Comparison of ENCODE assay signal across 10 cellular contexts in genomic region chr12:2641209-2641608, GRCh38.
DNase-seq lines count a peak whose midpoint lies in the region; ATAC-seq, FAIRE-seq and TF ChIP-seq lines count a peak whose summit lies in the region.
"Had no signal": no experiment of that assay in that cellular context is flagged by ENCODE, and none has a peak within 500 bp of the region (broad histone marks: within the 10 kb centered on the region; RNA-seq: fewer than 3 reads in every experiment).

No MANE protein-coding gene starts in this region.

- H3K4me3 ChIP-seq in AG10803 (ENCODE audit: low read length) (no peak overlapping the region), HUES64 (ENCODE audit: low read length) (no peak overlapping the region), liver (ENCODE audit: low read depth in 1 of 3, low read length in 3 of 3) (no peak overlapping the region)

- H3K4me1 ChIP-seq in HUES64 (ENCODE audit: insufficient read depth, low read length) = peaks cover 8% of the 10 kb centered on the region
- H3K4me1 ChIP-seq in liver (ENCODE audit: control insufficient read depth in 4 of 4, insufficient read depth in 4 of 4, low read length in 3 of 4) = no peaks in the 10 kb centered on the region

- peaks cover 25% of the 10 kb centered on the region for H3K4me1 Mint-ChIP-seq in brain

- ATAC-seq in HG03378 (IDR thresholded peaks at IDR 0.05; ENCODE audit: unreplicated experiment) (no peak), GM19328 (IDR thresholded peaks at IDR 0.05; ENCODE audit: unreplicated experiment) (no peak)

- H3K9me3 ChIP-seq in HUES64 (ENCODE audit: insufficient read depth, low read depth, low read length) (no peaks in the 10 kb centered on the region), liver (ENCODE audit: control insufficient read depth in 4 of 4, low read length in 3 of 4) (no peaks in the 10 kb centered on the region)

- FAIRE-seq in GM12891 (lab: Jason Lieb, UNC) = no peak

- H3K4me3 Mint-ChIP-seq in brain = no peak overlapping the region

- H3K27me3 ChIP-seq in HUES64 (ENCODE audit: insufficient read depth, low read length) (no peaks in the 10 kb centered on the region), liver (ENCODE audit: control insufficient read depth in 4 of 4, insufficient read depth in 4 of 4, low read length in 3 of 4) (peaks cover 0 to 2% (median 0%) of the 10 kb centered on the region in 4 donors)

- WGBS in HUES64 = 56% methylated on average over 6 of the region's 6 CpGs
- WGBS in liver = 58% methylated on average over 6 of the region's 6 CpGs

- H3K27ac ChIP-seq in HUES64 (ENCODE audit: low read depth, low read length) (peak overlapping the region; percentile 5; the same call in 1 of the 2 replicates), liver (ENCODE audit: low read depth in 1 of 2, low read length in 2 of 2) (no peak overlapping the region)

- peak overlapping the region in 4 of 5 experiments; percentile 70 to 94 (median 78) for H3K27ac Mint-ChIP-seq in brain

- peak; percentile 28 for TF ChIP-seq CTCF in AG10803 (conservative IDR thresholded peaks at IDR 0.05; ENCODE audit: low read length)
- TF ChIP-seq CTCF in brain (conservative IDR thresholded peaks at IDR 0.05) = peak in 1 of 2 experiments; percentile 33
- TF ChIP-seq CTCF in liver (IDR thresholded peaks at IDR 0.05; ENCODE audit: low read depth, low read length, missing input control) = no peak

- DNase-seq in AG10803 (ENCODE audit: low read depth) (peak; percentile 25), Kasumi-1 (lab: John Stamatoyannopoulos, UW) (no peak), GM12891 (ENCODE audit: insufficient read length, low spot score) (no peak)
- DNase-seq: cerebellar nuclear complex, NCI-H2107 had no signal

- no peak for TF ChIP-seq RAD21 in liver (IDR thresholded peaks at IDR 0.05)

- H3K36me3 ChIP-seq in HUES64 (ENCODE audit: insufficient read depth, low read length) = no peaks in the 10 kb centered on the region
- H3K36me3 ChIP-seq in liver (ENCODE audit: control insufficient read depth in 4 of 4, insufficient read depth in 3 of 4, low read depth in 1 of 4, low read length in 3 of 4) = no peaks in the 10 kb centered on the region

- H3K27me3 Mint-ChIP-seq in brain = peaks cover 9% of the 10 kb centered on the region

- H3K9ac ChIP-seq in HUES64 (ENCODE audit: low read depth, low read length) = no peak overlapping the region
- no peak overlapping the region for H3K9ac ChIP-seq in liver (ENCODE audit: low read depth in 1 of 2, low read length in 2 of 2)

- H3K9me3 Mint-ChIP-seq in brain = no peaks in the 10 kb centered on the region

- TF ChIP-seq POLR2A in GM12891 (IDR thresholded peaks at IDR 0.05; ENCODE audit: low read depth, low read length) = no peak

- H3K36me3 Mint-ChIP-seq in brain = no peaks in the 10 kb centered on the region

TF ChIP-seq in liver, 16 proteins besides CTCF, POLR2A, EP300 and RAD21:
- TF ChIP-seq EGR1 (IDR thresholded peaks at IDR 0.05; ENCODE audit: low read depth in 2 of 2) (no peak), TAF1 (conservative IDR thresholded peaks at IDR 0.05) (no peak), ZBTB33 (IDR thresholded peaks at IDR 0.05) (no peak), NR2F2 (IDR thresholded peaks at IDR 0.05) (peak; percentile 65), GABPA (IDR thresholded peaks at IDR 0.05 in 1 of 2, conservative IDR thresholded peaks at IDR 0.05 in 1 of 2) (no peak), JUND (IDR thresholded peaks at IDR 0.05) (no peak), RXRA (IDR thresholded peaks at IDR 0.05) (no peak), FOXA1 (IDR thresholded peaks at IDR 0.05) (no peak), FOXA2 (IDR thresholded peaks at IDR 0.05) (no peak)
TF ChIP-seq in liver: peak in this region for 1.

TF ChIP-seq in GM12891, 5 proteins besides CTCF, POLR2A, EP300 and RAD21:
- no peak for TF ChIP-seq POU2F2 (IDR thresholded peaks at IDR 0.05; ENCODE audit: low read depth, low read length)
- TF ChIP-seq POLR2AphosphoS5 (IDR thresholded peaks at IDR 0.05; ENCODE audit: low read depth, low read length) = no peak
- TF ChIP-seq SPI1 (IDR thresholded peaks at IDR 0.05; ENCODE audit: low read depth, low read length) = no peak
- no peak for TF ChIP-seq PAX5 (IDR thresholded peaks at IDR 0.05; ENCODE audit: insufficient read depth, low read length, severe bottlenecking)
- TF ChIP-seq TAF1 (IDR thresholded peaks at IDR 0.05; ENCODE audit: low read depth, low read length) = no peak
